5 cellular contexts compared by ENCODE assay signal in genomic region chr2:189536830-189537229, GRCh38. TPM values are rescaled to one million over a fixed set of nuclear protein-coding genes. Genes with fewer than 3 reads are reported as not detected.
"Had no signal": no experiment of that assay in that cellular context is flagged by ENCODE, and none has a peak within 500 bp of the region (broad histone marks: within the 10 kb centered on the region; RNA-seq: fewer than 3 reads in every experiment).

No MANE protein-coding gene starts in this region.

- H3K4me3 Mint-ChIP-seq: HFFc6, IgD-negative memory B cell had no signal

- H3K36me3 Mint-ChIP-seq: IgD-negative memory B cell had no signal

- DNase-seq: GM23248, GOT3, H7, HFFc6 had no signal

- H3K4me1 Mint-ChIP-seq: IgD-negative memory B cell had no signal

- H3K27ac Mint-ChIP-seq: HFFc6, IgD-negative memory B cell had no signal

- H3K9me3 Mint-ChIP-seq: HFFc6, IgD-negative memory B cell had no signal

RNA-seq across cellular contexts. Expression of gene SLC40A1, which starts 43.8 kb away (rescaled TPM):
- total RNA-seq: GM23248, HFFc6 had no signal
